Comparison of ENCODE assay signal across 16 cellular contexts in genomic region chr11:125950696-125951645, GRCh38. TPM values are rescaled to one million over a fixed set of nuclear protein-coding genes. Genes with fewer than 3 reads are reported as not detected.
DNase-seq lines count a peak whose midpoint lies in the region; ATAC-seq and TF ChIP-seq lines count a peak whose summit lies in the region.
"Had no signal": no experiment of that assay in that cellular context is flagged by ENCODE, and none has a peak within 500 bp of the region (broad histone marks: within the 10 kb centered on the region; RNA-seq: fewer than 3 reads in every experiment).

No MANE protein-coding gene starts in this region.

- no peak overlapping the region for H3K4me3 ChIP-seq in SJCRH30

- no peak overlapping the region for H3K27ac ChIP-seq in SJCRH30

- H3K4me1 ChIP-seq in SJCRH30: no peaks in the 10 kb centered on the region

- H3K27ac Mint-ChIP-seq in stimulated activated naive CD8-positive, alpha-beta T cell treated with anti-CD3 and anti-CD28 coated beads, Interleukin-15, amount 100 ng/mL, for 72 hours: no peak overlapping the region
- peak overlapping the region; percentile 13 for H3K27ac Mint-ChIP-seq in glutamatergic neuron (ENCODE audit: unreplicated experiment)
- H3K27ac Mint-ChIP-seq: activated CD4-positive, alpha-beta memory T cell treated with anti-CD3 and anti-CD28 coated beads for 36 hours; dendritic cell treated with granulocyte-macrophage colony-stimulating factor and Interleukin-4, amounts not matched to agents 40 ng/mL and 50 ng/mL, for 4 days had no signal

- no peaks in the 10 kb centered on the region for H3K27me3 ChIP-seq in SJCRH30

- DNase-seq in stimulated activated naive CD8-positive, alpha-beta T cell treated with anti-CD3 and anti-CD28 coated beads, Interleukin-15, amount 100 ng/mL, for 72 hours: no peak
- DNase-seq in stimulated activated naive CD8-positive, alpha-beta T cell treated with anti-CD3 and anti-CD28 coated beads, Interleukin-15, Interleukin-2, amounts not matched to agents 100 U/mL and 50 U/mL, for 24 hours: no peak
- DNase-seq in glutamatergic neuron (no peak), omental fat pad (ENCODE audit: low spot score) (no peak), germinal center (ENCODE audit: low spot score) (no peak), SJCRH30 (no peak), occipital lobe (lab: John Stamatoyannopoulos, UW) (no peak)
- DNase-seq: activated CD4-positive, alpha-beta memory T cell treated with anti-CD3 and anti-CD28 coated beads for 36 hours; activated naive CD4-positive, alpha-beta T cell treated with Interleukin-2 at 50 U/mL for 16 hours; DND-41; NCI-H526 treated with DMSO at 0.1 percent for 48 hours; stimulated activated CD4-positive, alpha-beta T cell treated with anti-CD3 and anti-CD28 coated beads, Interleukin-15, amount 100 ng/mL, for 24 hours; SW 1271 had no signal

- no peak overlapping the region for H3K4me3 Mint-ChIP-seq in stimulated activated naive CD8-positive, alpha-beta T cell treated with anti-CD3 and anti-CD28 coated beads, Interleukin-15, amount 100 ng/mL, for 72 hours
- peak overlapping the region; percentile 45 for H3K4me3 Mint-ChIP-seq in glutamatergic neuron (ENCODE audit: unreplicated experiment)
- H3K4me3 Mint-ChIP-seq: activated CD4-positive, alpha-beta memory T cell treated with anti-CD3 and anti-CD28 coated beads for 36 hours; dendritic cell treated with granulocyte-macrophage colony-stimulating factor and Interleukin-4, amounts not matched to agents 40 ng/mL and 50 ng/mL, for 4 days had no signal

- peaks cover 4% of the 10 kb centered on the region for H3K36me3 Mint-ChIP-seq in glutamatergic neuron (ENCODE audit: unreplicated experiment)
- H3K36me3 Mint-ChIP-seq: activated CD4-positive, alpha-beta memory T cell treated with anti-CD3 and anti-CD28 coated beads for 36 hours had no signal

- no peaks in the 10 kb centered on the region for H3K9me3 ChIP-seq in SJCRH30 (replicated peaks)

- H3K36me3 ChIP-seq in SJCRH30: peaks cover 6% of the 10 kb centered on the region

- no peaks in the 10 kb centered on the region for H3K4me1 Mint-ChIP-seq in stimulated activated naive CD8-positive, alpha-beta T cell treated with anti-CD3 and anti-CD28 coated beads, Interleukin-15, amount 100 ng/mL, for 72 hours
- peaks cover 5% of the 10 kb centered on the region for H3K4me1 Mint-ChIP-seq in glutamatergic neuron (ENCODE audit: low read depth, unreplicated experiment)

- peak; percentile 24 for ATAC-seq in stimulated activated naive CD8-positive, alpha-beta T cell treated with anti-CD3 and anti-CD28 coated beads, Interleukin-15, amount 100 ng/mL, for 72 hours
- ATAC-seq in stimulated activated naive CD8-positive, alpha-beta T cell treated with anti-CD3 and anti-CD28 coated beads, Interleukin-15, Interleukin-2, amounts not matched to agents 100 U/mL and 50 U/mL, for 24 hours: no peak
- ATAC-seq in omental fat pad (ENCODE audit: low FRiP score) (peak; percentile 28), HG03139 (IDR thresholded peaks at IDR 0.05; ENCODE audit: unreplicated experiment) (no peak)

- no peaks in the 10 kb centered on the region for H3K9me3 Mint-ChIP-seq in stimulated activated naive CD8-positive, alpha-beta T cell treated with anti-CD3 and anti-CD28 coated beads, Interleukin-15, amount 100 ng/mL, for 72 hours
- peaks cover 10% of the 10 kb centered on the region for H3K9me3 Mint-ChIP-seq in glutamatergic neuron (ENCODE audit: unreplicated experiment)
- H3K9me3 Mint-ChIP-seq: activated CD4-positive, alpha-beta memory T cell treated with anti-CD3 and anti-CD28 coated beads for 36 hours; dendritic cell treated with granulocyte-macrophage colony-stimulating factor and Interleukin-4, amounts not matched to agents 40 ng/mL and 50 ng/mL, for 4 days had no signal

- no peaks in the 10 kb centered on the region for H3K27me3 Mint-ChIP-seq in stimulated activated naive CD8-positive, alpha-beta T cell treated with anti-CD3 and anti-CD28 coated beads, Interleukin-15, amount 100 ng/mL, for 72 hours
- H3K27me3 Mint-ChIP-seq in glutamatergic neuron (ENCODE audit: unreplicated experiment): peaks cover 10% of the 10 kb centered on the region

- TF ChIP-seq CTCF in glutamatergic neuron (IDR thresholded peaks at IDR 0.05; ENCODE audit: partially characterized antibody, unreplicated experiment) (no peak), omental fat pad (IDR thresholded peaks at IDR 0.05) (no peak)

RNA-seq across cellular contexts. Expression of gene VSIG10L2, which starts 5.1 kb away (rescaled TPM):
- total RNA-seq in glutamatergic neuron (ENCODE audit: unreplicated experiment): not detected
- total RNA-seq in omental fat pad: under 1 TPM in 1 of 4 donors, not detected in 3; 0.32 TPM
- 0.02 TPM in 1 of 2 replicates, not detected in the other for total RNA-seq in SJCRH30 (2014; rRNA removed; shearing (Covaris generic))
- not detected for total RNA-seq in occipital lobe
- total RNA-seq: A673; activated CD4-positive, alpha-beta memory T cell treated with anti-CD3 and anti-CD28 coated beads for 36 hours had no signal

RNA-seq across cellular contexts. Expression of gene DDX25, which starts 46.7 kb away (rescaled TPM):
- total RNA-seq in glutamatergic neuron (ENCODE audit: unreplicated experiment) (11.3 TPM), omental fat pad (1 to 10 TPM in 1 of 4 donors, under 1 TPM in 1, not detected in 2; 0.60 to 2.5 TPM), occipital lobe (18.7 TPM)
- total RNA-seq in SJCRH30 (2014; rRNA removed; shearing (Covaris generic)): 0.18 TPM in 1 of 2 replicates, not detected in the other
- total RNA-seq: activated CD4-positive, alpha-beta memory T cell treated with anti-CD3 and anti-CD28 coated beads for 36 hours had no signal

RNA-seq across cellular contexts. Expression of gene PUS3, which starts 48.0 kb away (rescaled TPM):
- 12.6 TPM for total RNA-seq in glutamatergic neuron (ENCODE audit: unreplicated experiment)
- total RNA-seq in omental fat pad: 10 to 100 TPM in 2 of 4 donors, 1 to 10 TPM in 2; 7.3 to 12.2 (median 9.5) TPM
- 10.1 and 10.3 TPM in 2 replicates for total RNA-seq in SJCRH30 (2014; rRNA removed; shearing (Covaris generic))
- 12.0 TPM for total RNA-seq in occipital lobe

Comparison
In these comparisons a context has a peak if more than half of its experiments do, and no peak if none do; other contexts are left out.
1. ATAC-seq: peak in stimulated activated naive CD8-positive, alpha-beta T cell treated with anti-CD3 and anti-CD28 coated beads, Interleukin-15, amount 100 ng/mL, for 72 hours (single experiment) and omental fat pad (single experiment); none in stimulated activated naive CD8-positive, alpha-beta T cell treated with anti-CD3 and anti-CD28 coated beads, Interleukin-15, Interleukin-2, amounts not matched to agents 100 U/mL and 50 U/mL, for 24 hours (single experiment) and HG03139 (single experiment).